In genomic region chr3:49802719-49803463, GRCh38 we compare ENCODE assay signal across 8 cellular contexts. TPM values are rescaled to one million over a fixed set of nuclear protein-coding genes. Genes with fewer than 3 reads are reported as not detected.
DNase-seq lines count a peak whose midpoint lies in the region; ATAC-seq and TF ChIP-seq lines count a peak whose summit lies in the region.

Gene INKA1, plus strand, starts transcription at chr3:49803261. Its CDS starts 132 bp downstream, at chr3:49803393.

- CTCF ChIA-PET in AG04449 (lab: Yijun Ruan, JAX): interaction anchor here (0.7 to 12.8 kb wide), 33 partner anchors 9 to 389 kb away, joined by 3 to 507 read pairs (median 6); partner anchors contain the start of genes GMPPB, GNAT1, IP6K1 and MON1A

- POLR2A ChIA-PET in AG04449 (lab: Yijun Ruan, JAX): interaction anchor here (0.6 to 2.1 kb wide), 10 partner anchors 10 to 361 kb away, joined by 3 to 8 read pairs (median 4); partner anchors contain the start of genes IP6K1, MON1A and RBM6

- peak; percentile 36 for TF ChIP-seq POLR2A in GM18526 (IDR thresholded peaks at IDR 0.05; ENCODE audit: extremely low read depth, insufficient read length)

- ATAC-seq in HG03066 (IDR thresholded peaks at IDR 0.05; ENCODE audit: low read depth, unreplicated experiment): peak; percentile 48

- DNase-seq in AG04449 (ENCODE audit: low read depth, low spot score) (no peak), NCI-H226 (peak; percentile 68), cerebellum (ENCODE audit: low spot score) (peak; percentile 90), kidney tubule cell (ENCODE audit: low spot score) (peak; percentile 80)
- DNase-seq in activated CD4-positive, alpha-beta T cell treated with anti-CD3 and anti-CD28 coated beads for 1 hour: peak; percentile 81
- DNase-seq in stimulated activated CD4-positive, alpha-beta T cell treated with anti-CD3 and anti-CD28 coated beads, Interleukin-1b, Interleukin-23, amount 100 ng/mL, for 1 hour (ENCODE audit: low read depth in 2 of 2): peak; percentile 74 to 78

- peak; percentile 96 for TF ChIP-seq CTCF in AG04449 (IDR thresholded peaks at IDR 0.05; ENCODE audit: insufficient read depth, low read length, missing control alignments)

- peak within 1 kb of the TSS; percentile 87 for H3K4me3 ChIP-seq in AG04449 (ENCODE audit: low read depth, low read length)

RNA-seq across cellular contexts. Expression of gene INKA1, which starts in this region (rescaled TPM):
- total RNA-seq in cerebellum: 3.7 TPM
